ENCODE assay signal across 10 cellular contexts in the genomic region with DNA sequence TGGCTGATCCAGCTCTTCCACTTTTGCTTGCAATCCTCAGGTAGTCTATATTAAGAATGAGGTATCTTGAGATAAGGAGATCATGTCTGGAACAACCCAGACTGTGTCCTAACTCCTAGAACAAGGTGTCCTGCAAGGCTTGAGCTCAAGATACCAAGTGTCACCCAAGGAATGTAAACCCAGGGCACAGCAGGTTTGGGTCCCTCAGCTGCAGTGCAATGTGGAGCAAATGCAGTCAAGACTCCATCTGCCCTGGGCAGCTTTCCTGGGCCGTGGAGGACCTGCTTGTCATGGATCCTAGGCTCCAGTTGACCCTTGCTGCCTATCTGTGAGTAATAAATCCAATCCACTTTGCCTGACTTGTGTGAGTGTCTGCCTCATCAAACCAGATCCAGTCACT.
"Had no signal": no experiment of that assay in that cellular context is flagged by ENCODE, and none has a peak within 500 bp of the region (broad histone marks: within the 10 kb centered on the region; RNA-seq: fewer than 3 reads in every experiment).

No MANE protein-coding gene starts in this region.

- ATAC-seq: GM23338, HCT116 had no signal

- H3K9me3 ChIP-seq: HAP-1 had no signal

- FAIRE-seq: H54 had no signal

- H3K9ac ChIP-seq: GM23248 had no signal

- H3K27ac ChIP-seq: GM23248 had no signal

- H3K4me1 ChIP-seq: HAP-1 had no signal

- H2AFZ ChIP-seq: GM23248, GM23338 had no signal

- H3K27ac Mint-ChIP-seq: GM23338, H9, HFFc6 had no signal

- H3K4me3 Mint-ChIP-seq: GM23338, H9, HFFc6 had no signal

- H3K36me3 ChIP-seq: HAP-1 had no signal

- H3K4me2 ChIP-seq: GM23338 had no signal

- DNase-seq: GM23248, GOT3, H7, H9, HCEC 1CT, HFFc6 had no signal

- H3K4me3 ChIP-seq: GM23248, GM23338, HAP-1 had no signal
